In genomic region chr1:103336376-103336775, GRCh38 we compare ENCODE assay signal across 17 cellular contexts.
DNase-seq lines count a peak whose midpoint lies in the region; ATAC-seq and TF ChIP-seq lines count a peak whose summit lies in the region.
"Had no signal": no experiment of that assay in that cellular context is flagged by ENCODE, and none has a peak within 500 bp of the region (broad histone marks: within the 10 kb centered on the region; RNA-seq: fewer than 3 reads in every experiment).

No MANE protein-coding gene starts in this region.

- no peak for TF ChIP-seq POLR2A in gastroesophageal sphincter (IDR thresholded peaks at IDR 0.05)

- H3K4me3 ChIP-seq in SJCRH30 (no peak overlapping the region), gastroesophageal sphincter (no peak overlapping the region)
- H3K4me3 ChIP-seq: BLaER1, GM23248 had no signal

- H3K27me3 ChIP-seq in SJCRH30 (no peaks in the 10 kb centered on the region), gastroesophageal sphincter (no peaks in the 10 kb centered on the region)
- H3K27me3 ChIP-seq: BLaER1 had no signal

- peak; percentile 8 for DNase-seq in Ammon's horn (ENCODE audit: low spot score)
- peak; percentile 10 to 57 for DNase-seq in SJCRH30
- peak; percentile 54 for DNase-seq in islet precursor cell
- DNase-seq in retina: peak; percentile 21
- DNase-seq in COLO668 (lab: John Stamatoyannopoulos, UW; ENCODE audit: unreplicated experiment): no peak
- DNase-seq: CD8-positive, alpha-beta T cell; DMS79 treated with DMSO at 0.1 percent for 48 hours; GM23248; NCI-H187; NCI-H226; NCI-H524 treated with DMSO at 0.1 percent for 48 hours had no signal

- H3K27ac ChIP-seq in SJCRH30 (no peak overlapping the region), gastroesophageal sphincter (no peak overlapping the region)
- H3K27ac ChIP-seq: BLaER1, GM23248, HL-60 had no signal

- TF ChIP-seq EP300 in gastroesophageal sphincter (IDR thresholded peaks at IDR 0.05): no peak

- WGBS in gastroesophageal sphincter (ENCODE audit: low coverage in 1 of 2), 2 donors: 69 to 75% methylated on average over 1 of the region's 1 CpG

- ATAC-seq in GM21825 (IDR thresholded peaks at IDR 0.05; ENCODE audit: unreplicated experiment) (no peak), gastroesophageal sphincter (no peak), GM19351 (IDR thresholded peaks at IDR 0.05; ENCODE audit: unreplicated experiment) (no peak)
- ATAC-seq: CD8-positive, alpha-beta T cell; HCT116 had no signal

- no peak for TF ChIP-seq CTCF in gastroesophageal sphincter (IDR thresholded peaks at IDR 0.05)

- H3K4me1 ChIP-seq in SJCRH30 (no peaks in the 10 kb centered on the region), gastroesophageal sphincter (no peaks in the 10 kb centered on the region)

- H3K36me3 ChIP-seq in SJCRH30 (no peaks in the 10 kb centered on the region), gastroesophageal sphincter (no peaks in the 10 kb centered on the region)
- H3K36me3 ChIP-seq: BLaER1 had no signal

- H3K9me3 ChIP-seq in SJCRH30 (replicated peaks): no peaks in the 10 kb centered on the region
- H3K9me3 ChIP-seq in gastroesophageal sphincter: no peaks in the 10 kb centered on the region
- H3K9me3 ChIP-seq: BLaER1 had no signal
